Comparison of ENCODE assay signal across 8 cellular contexts in genomic region chr6:137823826-137824501, GRCh38.
A peak's percentile ranks its signal among the peaks of the same experiment; 100 is the strongest.
DNase-seq lines count a peak whose midpoint lies in the region; ATAC-seq and TF ChIP-seq lines count a peak whose summit lies in the region.

No MANE protein-coding gene starts in this region.

- TF ChIP-seq CTCF in fibroblast of mammary gland (conservative IDR thresholded peaks at IDR 0.05; ENCODE audit: control insufficient read depth, insufficient read depth, low read depth, low read length), result no peak

- no peak overlapping the region for H3K4me3 ChIP-seq in fibroblast of mammary gland (ENCODE audit: control insufficient read depth, low read depth, low read length)

- DNase-seq in CD1c-positive myeloid dendritic cell (ENCODE audit: extremely low spot score) (peak; percentile 61), NCI-H226 (peak; percentile 40), activated T-cell treated with anti-CD3 and anti-CD28 coated beads for 4 hours (peak; percentile 50), fibroblast of mammary gland (ENCODE audit: low read depth) (peak; percentile 51), putamen (ENCODE audit: low spot score) (peak; percentile 13), SW480 (ENCODE audit: low spot score) (no peak), GM19238 (ENCODE audit: insufficient read length, low spot score) (no peak)

- no peak for ATAC-seq in GM21526 (IDR thresholded peaks at IDR 0.05; ENCODE audit: low FRiP score, unreplicated experiment)

Comparison
In these comparisons a context has a peak if more than half of its experiments do, and no peak if none do; other contexts are left out.
1. DNase-seq: peak in CD1c-positive myeloid dendritic cell (single experiment), NCI-H226 (single experiment), activated T-cell treated with anti-CD3 and anti-CD28 coated beads for 4 hours (single experiment), fibroblast of mammary gland (single experiment) and putamen (single experiment); none in SW480 (single experiment) and GM19238 (single experiment).